8 cellular contexts compared by ENCODE assay signal in the genomic region with DNA sequence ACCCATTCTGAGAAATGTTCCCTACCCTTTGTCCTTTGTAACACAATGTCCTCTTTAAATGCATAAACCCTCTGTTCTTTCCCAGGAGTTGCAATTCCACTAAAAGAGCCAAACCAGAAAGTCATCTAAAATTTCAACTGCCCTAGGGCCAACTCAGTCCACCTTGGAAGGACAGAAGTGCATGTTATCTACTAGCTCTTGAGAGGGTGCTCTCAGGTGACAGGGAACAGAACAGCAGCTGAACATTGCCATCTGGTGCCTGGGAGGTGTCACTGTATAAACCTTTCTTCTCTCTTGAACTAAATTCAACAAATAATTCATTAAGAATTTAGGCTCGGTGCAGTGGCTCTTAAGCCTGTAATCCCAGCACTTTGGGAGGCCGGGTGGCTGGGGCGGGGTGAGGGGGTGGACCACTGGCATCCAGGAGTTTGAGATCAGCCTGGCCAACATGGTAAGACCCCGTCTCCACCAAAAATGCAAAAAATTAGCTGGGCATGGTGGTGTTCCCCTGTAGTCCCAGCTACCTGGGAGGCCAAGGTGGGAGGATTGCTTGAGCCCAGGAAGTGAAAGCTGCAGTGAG. TPM values are rescaled to one million over a fixed set of nuclear protein-coding genes. Genes with fewer than 3 reads are reported as not detected.
DNase-seq lines count a peak whose midpoint lies in the region; ATAC-seq, FAIRE-seq and TF ChIP-seq lines count a peak whose summit lies in the region.

No MANE protein-coding gene starts in this region.

- in situ Hi-C loops in brain microvascular endothelial cell (cut with HindIII; ENCODE audit: low pct_ligation_motif_present, low sequenced_read_pairs): no loop called here

- H3K27me3 ChIP-seq in brain microvascular endothelial cell (replicated peaks): no peaks in the 10 kb centered on the region

- no peaks in the 10 kb centered on the region for H3K36me3 Mint-ChIP-seq in T-helper 17 cell (ENCODE audit: low read depth)

- TF ChIP-seq CTCF in AG09309 (IDR thresholded peaks at IDR 0.05; ENCODE audit: control insufficient read depth, insufficient read depth, low read depth, low read length, missing control alignments): peak; percentile 60
- TF ChIP-seq CTCF in brain microvascular endothelial cell (IDR thresholded peaks at IDR 0.05; ENCODE audit: low read depth, low read length, missing control alignments): peak; percentile 81

- no peaks in the 10 kb centered on the region for H3K27me3 Mint-ChIP-seq in T-helper 17 cell

- peak; percentile 43 for FAIRE-seq in islet of Langerhans (lab: Jason Lieb, UNC)

- no peak overlapping the region for H3K4me3 ChIP-seq in AG09309 (ENCODE audit: control insufficient read depth, low read depth, low read length)
- no peak overlapping the region for H3K4me3 ChIP-seq in brain microvascular endothelial cell (ENCODE audit: low read depth, low read length)

- H3K36me3 ChIP-seq in brain microvascular endothelial cell (replicated peaks): no peaks in the 10 kb centered on the region

- peak; percentile 68 for ATAC-seq in GM18498 (IDR thresholded peaks at IDR 0.05; ENCODE audit: unreplicated experiment)
- ATAC-seq in T-helper 17 cell: peak; percentile 89
- ATAC-seq in GM21825 (IDR thresholded peaks at IDR 0.05; ENCODE audit: unreplicated experiment): no peak

- peaks cover 19% of the 10 kb centered on the region for H3K4me1 Mint-ChIP-seq in T-helper 17 cell

- no peaks in the 10 kb centered on the region for H3K9me3 ChIP-seq in T-helper 17 cell (ENCODE audit: control insufficient read depth, low read length, poor library complexity, severe bottlenecking)

- peak overlapping the region; percentile 13 for H3K4me3 Mint-ChIP-seq in T-helper 17 cell

- no peak overlapping the region for H3K27ac ChIP-seq in brain microvascular endothelial cell

- peak overlapping the region; percentile 85 for H3K27ac Mint-ChIP-seq in T-helper 17 cell

- no peak for DNase-seq in AG09309 (ENCODE audit: low read depth)
- peak; percentile 38 for DNase-seq in MV-4-11 (lab: John Stamatoyannopoulos, UW)
- peak; percentile 37 to 43 (median 39) for DNase-seq in T-helper 17 cell
- DNase-seq in brain microvascular endothelial cell: peak; percentile 65
- peak in 2 of 3 donors; percentile 31 to 35 for DNase-seq in stimulated activated CD4-positive, alpha-beta T cell treated with anti-CD3 and anti-CD28 coated beads, TNF-alpha, amount 100 ng/mL, for 1 hour (ENCODE audit: low read depth in 3 of 3, low spot score in 1 of 3)

RNA-seq across cellular contexts. Expression of gene FERMT2, which starts 10.3 kb away (rescaled TPM):
- 1 to 10 TPM in 1 of 2 donors, under 1 TPM in 1; 0.78 to 3.6 TPM for total RNA-seq in T-helper 17 cell
